In the genomic region with DNA sequence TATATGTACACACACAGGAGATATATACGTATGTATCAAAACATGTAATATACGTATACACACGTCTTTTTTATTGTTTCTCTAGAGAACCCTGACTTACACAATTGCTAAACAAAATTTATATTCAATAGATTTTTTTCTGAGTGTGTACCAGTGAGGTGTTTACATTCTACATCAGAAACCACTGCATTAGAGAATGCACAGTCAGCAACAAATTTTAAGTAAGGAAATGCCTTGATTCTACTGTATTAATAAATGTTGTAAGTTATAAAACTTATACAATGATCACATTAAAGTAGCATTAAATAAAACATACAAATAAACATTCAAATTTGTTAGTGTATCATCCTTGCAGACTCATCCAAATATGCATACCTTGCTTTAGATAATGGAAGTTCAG, we compare ENCODE assay signal across 3 cellular contexts.
TF ChIP-seq lines count a peak whose summit lies in the region.

No MANE protein-coding gene starts in this region.

TF ChIP-seq in HepG2, 621 proteins besides CTCF, POLR2A, EP300 and RAD21:
- no peak for TF ChIP-seq MAX (IDR thresholded peaks at IDR 0.05)
- TF ChIP-seq MAFF (IDR thresholded peaks at IDR 0.05; ENCODE audit: low read depth, low read length), result peak; percentile 87
- peak; percentile 88 to 92 for TF ChIP-seq MAFK (conservative IDR thresholded peaks at IDR 0.05 in 1 of 2, IDR thresholded peaks at IDR 0.05 in 1 of 2; ENCODE audit: low read length in 2 of 2)

TF ChIP-seq in K562, 482 proteins besides CTCF, POLR2A, EP300 and RAD21:
- TF ChIP-seq SLC30A9 (CRISPR knock-in tag; IDR thresholded peaks at IDR 0.05), result no peak
- TF ChIP-seq WHSC1 (IDR thresholded peaks at IDR 0.05; ENCODE audit: low read length), result no peak
- no peak for TF ChIP-seq RNF2 (IDR thresholded peaks at IDR 0.05)
- no peak for TF ChIP-seq PHF20 (IDR thresholded peaks at IDR 0.05; ENCODE audit: partially characterized antibody)
- no peak for TF ChIP-seq EWSR1 (IDR thresholded peaks at IDR 0.05; ENCODE audit: borderline replicate concordance, low read depth, partially characterized antibody)
- TF ChIP-seq MAFF (IDR thresholded peaks at IDR 0.05; ENCODE audit: low read length), result peak; percentile 52; the same call in 1 of the 2 replicates
- TF ChIP-seq MAFK (IDR thresholded peaks at IDR 0.05; ENCODE audit: low read length), result peak; percentile 62
- TF ChIP-seq ZBTB9 (CRISPR knock-in tag; IDR thresholded peaks at IDR 0.05), result no peak
- TF ChIP-seq, protein P1, sequence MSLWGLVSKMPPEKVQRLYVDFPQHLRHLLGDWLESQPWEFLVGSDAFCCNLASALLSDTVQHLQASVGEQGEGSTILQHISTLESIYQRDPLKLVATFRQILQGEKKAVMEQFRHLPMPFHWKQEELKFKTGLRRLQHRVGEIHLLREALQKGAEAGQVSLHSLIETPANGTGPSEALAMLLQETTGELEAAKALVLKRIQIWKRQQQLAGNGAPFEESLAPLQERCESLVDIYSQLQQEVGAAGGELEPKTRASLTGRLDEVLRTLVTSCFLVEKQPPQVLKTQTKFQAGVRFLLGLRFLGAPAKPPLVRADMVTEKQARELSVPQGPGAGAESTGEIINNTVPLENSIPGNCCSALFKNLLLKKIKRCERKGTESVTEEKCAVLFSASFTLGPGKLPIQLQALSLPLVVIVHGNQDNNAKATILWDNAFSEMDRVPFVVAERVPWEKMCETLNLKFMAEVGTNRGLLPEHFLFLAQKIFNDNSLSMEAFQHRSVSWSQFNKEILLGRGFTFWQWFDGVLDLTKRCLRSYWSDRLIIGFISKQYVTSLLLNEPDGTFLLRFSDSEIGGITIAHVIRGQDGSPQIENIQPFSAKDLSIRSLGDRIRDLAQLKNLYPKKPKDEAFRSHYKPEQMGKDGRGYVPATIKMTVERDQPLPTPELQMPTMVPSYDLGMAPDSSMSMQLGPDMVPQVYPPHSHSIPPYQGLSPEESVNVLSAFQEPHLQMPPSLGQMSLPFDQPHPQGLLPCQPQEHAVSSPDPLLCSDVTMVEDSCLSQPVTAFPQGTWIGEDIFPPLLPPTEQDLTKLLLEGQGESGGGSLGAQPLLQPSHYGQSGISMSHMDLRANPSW (CRISPR knock-in tag; IDR thresholded peaks at IDR 0.05), result no peak
- TF ChIP-seq RFX1 (IDR thresholded peaks at IDR 0.05), result no peak
- TF ChIP-seq ZNF436 (CRISPR knock-in tag; IDR thresholded peaks at IDR 0.05), result no peak
- no peak for TF ChIP-seq SAFB (IDR thresholded peaks at IDR 0.05; ENCODE audit: borderline replicate concordance, low read depth, low read length)
- TF ChIP-seq ZNF780A (CRISPR knock-in tag; IDR thresholded peaks at IDR 0.05), result no peak
- no peak for TF ChIP-seq ZNF12 (CRISPR knock-in tag; IDR thresholded peaks at IDR 0.05)
- TF ChIP-seq STAT5A (IDR thresholded peaks at IDR 0.05; ENCODE audit: borderline replicate concordance, low read length), result no peak
- TF ChIP-seq ARID1B (IDR thresholded peaks at IDR 0.05), result no peak
- TF ChIP-seq KHSRP (IDR thresholded peaks at IDR 0.05), result no peak
- TF ChIP-seq ZNF384 (IDR thresholded peaks at IDR 0.05; ENCODE audit: low read depth, low read length), result no peak
- TF ChIP-seq IRF2 (CRISPR knock-in tag; IDR thresholded peaks at IDR 0.05), result no peak
- no peak for TF ChIP-seq RBM15 (IDR thresholded peaks at IDR 0.05; ENCODE audit: insufficient read depth, low read length)
- peak; percentile 64; the same call in 1 of the 2 replicates for TF ChIP-seq ZNF316 (IDR thresholded peaks at IDR 0.05)
- no peak for TF ChIP-seq GTF2E2 (tag; IDR thresholded peaks at IDR 0.05)
- peak; percentile 36; the same call in 1 of the 2 replicates for TF ChIP-seq MAFG (tag; conservative IDR thresholded peaks at IDR 0.05)
- no peak for TF ChIP-seq FOSL1 (tag; conservative IDR thresholded peaks at IDR 0.05)

TF ChIP-seq in H1, 55 proteins besides CTCF, POLR2A, EP300 and RAD21:
- TF ChIP-seq RFX5 (IDR thresholded peaks at IDR 0.05; ENCODE audit: borderline replicate concordance, low read depth, low read length), result no peak
- TF ChIP-seq MAFK (IDR thresholded peaks at IDR 0.05; ENCODE audit: low read depth, low read length), result peak; percentile 25; the same call in 1 of the 2 replicates
- no peak for TF ChIP-seq GTF2F1 (IDR thresholded peaks at IDR 0.05; ENCODE audit: borderline replicate concordance, low read depth, low read length)
- no peak for TF ChIP-seq RXRA (IDR thresholded peaks at IDR 0.05; ENCODE audit: insufficient read depth, low read depth, low read length)
- no peak for TF ChIP-seq EZH2 (IDR thresholded peaks at IDR 0.05; ENCODE audit: low read depth, low read length, severe bottlenecking)
